18 cellular contexts compared by ENCODE assay signal in genomic region chr14:106395460-106396050, GRCh38.
DNase-seq lines count a peak whose midpoint lies in the region; ATAC-seq and TF ChIP-seq lines count a peak whose summit lies in the region.
"Had no signal": no experiment of that assay in that cellular context is flagged by ENCODE, and none has a peak within 500 bp of the region (broad histone marks: within the 10 kb centered on the region; RNA-seq: fewer than 3 reads in every experiment).

No MANE protein-coding gene starts in this region.

- H3K27ac ChIP-seq in mammary epithelial cell (ENCODE audit: insufficient read depth, low read depth, low read length) (no peak overlapping the region), upper lobe of left lung (no peak overlapping the region)
- H3K27ac ChIP-seq: brain microvascular endothelial cell, esophagus muscularis mucosa, gastroesophageal sphincter, prostate gland, tibial artery had no signal

- H3K27me3 ChIP-seq in mammary epithelial cell (ENCODE audit: insufficient read depth, low read length) (no peaks in the 10 kb centered on the region), Loucy (ENCODE audit: insufficient read depth, low read length, poor library complexity, severe bottlenecking) (no peaks in the 10 kb centered on the region), upper lobe of left lung (no peaks in the 10 kb centered on the region)
- H3K27me3 ChIP-seq: brain microvascular endothelial cell, tibial artery had no signal

- peak; percentile 4 for DNase-seq in MCF 10A (ENCODE audit: unreplicated experiment)
- DNase-seq in mammary epithelial cell, result no peak
- no peak for DNase-seq in activated naive CD8-positive, alpha-beta T cell treated with anti-CD3 and anti-CD28 coated beads for 36 hours
- no peak for DNase-seq in stimulated activated naive CD8-positive, alpha-beta T cell treated with anti-CD3 and anti-CD28 coated beads, Interleukin-15, Interleukin-2, amounts not matched to agents 100 U/mL and 50 U/mL, for 24 hours
- no peak for DNase-seq in upper lobe of left lung
- DNase-seq in KG1 (lab: John Stamatoyannopoulos, UW), result no peak
- DNase-seq in activated effector memory CD4-positive, alpha-beta T cell treated with anti-CD3 and anti-CD28 coated beads, Interleukin-2, amount 50 U/mL, for 16 hours, result no peak
- DNase-seq: brain microvascular endothelial cell, DMS53, islet precursor cell, NCI-H2171, NCI-H69, tibial artery had no signal

- in situ Hi-C loops in mammary epithelial cell (cut with MboI; ENCODE audit: low sequenced_read_pairs in 2 of 2), result no loop called here

- no peaks in the 10 kb centered on the region for H3K9me2 ChIP-seq in Loucy (replicated peaks; ENCODE audit: low read depth, low read length)

- H3K4me1 Mint-ChIP-seq in MCF 10A (ENCODE audit: insufficient read depth, unreplicated experiment), result no peaks in the 10 kb centered on the region
- H3K4me1 Mint-ChIP-seq in activated naive CD8-positive, alpha-beta T cell treated with anti-CD3 and anti-CD28 coated beads for 36 hours, result peaks cover 30% of the 10 kb centered on the region

- no peak for TF ChIP-seq CTCF in MCF 10A (IDR thresholded peaks at IDR 0.05; ENCODE audit: unreplicated experiment)
- TF ChIP-seq CTCF in mammary epithelial cell (conservative IDR thresholded peaks at IDR 0.05 in 1 of 2, IDR thresholded peaks at IDR 0.05 in 1 of 2; ENCODE audit: extremely low read depth in 1 of 2, insufficient read depth in 1 of 2, low read depth in 1 of 2, low read length in 2 of 2), result no peak
- no peak for TF ChIP-seq CTCF in Loucy (conservative IDR thresholded peaks at IDR 0.05; ENCODE audit: low read length)
- no peak for TF ChIP-seq CTCF in upper lobe of left lung (IDR thresholded peaks at IDR 0.05)

- H3K4me3 ChIP-seq in mammary epithelial cell (replicated peaks in 1 of 3; ENCODE audit: insufficient read depth in 1 of 3, low read depth in 2 of 3, low read length in 3 of 3) (no peak overlapping the region), Loucy (ENCODE audit: low read length, poor library complexity, severe bottlenecking) (peak overlapping the region; percentile 68), upper lobe of left lung (no peak overlapping the region)
- H3K4me3 ChIP-seq: esophagus muscularis mucosa, gastroesophageal sphincter, K562, prostate gland, tibial artery had no signal

- H3K4me3 Mint-ChIP-seq in MCF 10A (ENCODE audit: unreplicated experiment), result no peak overlapping the region
- H3K4me3 Mint-ChIP-seq in activated naive CD8-positive, alpha-beta T cell treated with anti-CD3 and anti-CD28 coated beads for 36 hours, result peak overlapping the region; percentile 45

- H4K20me1 ChIP-seq in mammary epithelial cell (ENCODE audit: insufficient read depth, low read length) (no peaks in the 10 kb centered on the region), Loucy (ENCODE audit: insufficient read depth, low read length, poor library complexity, severe bottlenecking) (peaks cover 9% of the 10 kb centered on the region)

- no TSS peak for BruUV-seq in MCF 10A (replicated peaks; lab: Mats Ljungman, UMichigan)
- no TSS peak for BruUV-seq in mammary epithelial cell (replicated peaks; lab: Mats Ljungman, UMichigan)

- peaks cover 22% of the 10 kb centered on the region for H3K27me3 Mint-ChIP-seq in MCF 10A (ENCODE audit: insufficient read depth, unreplicated experiment)
- H3K27me3 Mint-ChIP-seq in activated naive CD8-positive, alpha-beta T cell treated with anti-CD3 and anti-CD28 coated beads for 36 hours, result peaks cover 16% of the 10 kb centered on the region

- no peaks in the 10 kb centered on the region for H3K9me3 Mint-ChIP-seq in MCF 10A (ENCODE audit: unreplicated experiment)
- H3K9me3 Mint-ChIP-seq in activated naive CD8-positive, alpha-beta T cell treated with anti-CD3 and anti-CD28 coated beads for 36 hours, result no peaks in the 10 kb centered on the region

- intact Hi-C loops in MCF 10A (cut with micrococcal nuclease) (no loop called here), mammary epithelial cell (cut with micrococcal nuclease) (no loop called here)

- H3K4me1 ChIP-seq in mammary epithelial cell (ENCODE audit: insufficient read depth, low read length), result no peaks in the 10 kb centered on the region
- peaks cover 64% of the 10 kb centered on the region for H3K4me1 ChIP-seq in Loucy (ENCODE audit: insufficient read depth, low read length, poor library complexity, severe bottlenecking)
- H3K4me1 ChIP-seq in upper lobe of left lung, result no peaks in the 10 kb centered on the region
- H3K4me1 ChIP-seq: esophagus muscularis mucosa, gastroesophageal sphincter, prostate gland, tibial artery had no signal

- H3F3A ChIP-seq in Loucy (ENCODE audit: low read depth), result no peaks in the 10 kb centered on the region; the same call in 1 of the 2 replicates

- H3K9me3 ChIP-seq in mammary epithelial cell (replicated peaks; ENCODE audit: insufficient read depth, low read length) (peaks cover 14% of the 10 kb centered on the region), Loucy (ENCODE audit: insufficient read depth, low read depth, low read length) (no peaks in the 10 kb centered on the region), upper lobe of left lung (no peaks in the 10 kb centered on the region)
- H3K9me3 ChIP-seq: esophagus muscularis mucosa, gastroesophageal sphincter, prostate gland, tibial artery had no signal

- peak; percentile 36 for ATAC-seq in stimulated activated naive CD8-positive, alpha-beta T cell treated with anti-CD3 and anti-CD28 coated beads, Interleukin-15, Interleukin-2, amounts not matched to agents 100 U/mL and 50 U/mL, for 24 hours
- ATAC-seq in upper lobe of left lung (ENCODE audit: low FRiP score in 2 of 2), result no peak
- ATAC-seq: gastroesophageal sphincter, K562 had no signal

- TF ChIP-seq POLR2A in upper lobe of left lung (IDR thresholded peaks at IDR 0.05), result no peak

- dilution Hi-C loops in mammary epithelial cell (cut with HindIII; ENCODE audit: low sequenced_read_pairs), result no loop called here

- no peak overlapping the region for H3K9ac ChIP-seq in mammary epithelial cell (ENCODE audit: insufficient read depth, low read length)
- peak overlapping the region; percentile 88 for H3K9ac ChIP-seq in Loucy (ENCODE audit: low read depth, low read length, poor library complexity, severe bottlenecking)

- 57% methylated on average over 5 of the region's 5 CpGs for WGBS in mammary epithelial cell (ENCODE audit: low coverage, missing lambda C conversion rate)
- 49 to 60% methylated on average over 5 of the region's 5 CpGs for WGBS in upper lobe of left lung, 2 donors

- H3K27ac Mint-ChIP-seq in MCF 10A (ENCODE audit: low read depth, unreplicated experiment), result no peak overlapping the region
- peak overlapping the region; percentile 75 for H3K27ac Mint-ChIP-seq in activated naive CD8-positive, alpha-beta T cell treated with anti-CD3 and anti-CD28 coated beads for 36 hours

- H3K36me3 Mint-ChIP-seq in MCF 10A (ENCODE audit: insufficient read depth, unreplicated experiment), result no peaks in the 10 kb centered on the region
- no peaks in the 10 kb centered on the region for H3K36me3 Mint-ChIP-seq in activated naive CD8-positive, alpha-beta T cell treated with anti-CD3 and anti-CD28 coated beads for 36 hours

- CTCF ChIA-PET in MCF 10A (lab: Yijun Ruan, JAX), result interaction anchor here (0.6 to 1.2 kb wide), 4 partner anchors 14 to 23 kb away, joined by 3 to 4 read pairs (median 4); no protein-coding TSS in a partner anchor
- CTCF ChIA-PET in mammary epithelial cell (lab: Charles Lee; ENCODE audit: low non-redundant PET), result no interaction called here

- no peak for TF ChIP-seq EP300 in upper lobe of left lung (IDR thresholded peaks at IDR 0.05)

- no peak overlapping the region for H3K4me2 ChIP-seq in mammary epithelial cell (ENCODE audit: insufficient read depth, low read depth, low read length)
- peak overlapping the region; percentile 88 for H3K4me2 ChIP-seq in Loucy (ENCODE audit: low read depth, low read length, poor library complexity, severe bottlenecking)

- POLR2A ChIA-PET in MCF 10A (lab: Yijun Ruan, JAX), result no interaction called here

- H3K79me2 ChIP-seq in mammary epithelial cell (ENCODE audit: insufficient read depth, low read length), result no peaks in the 10 kb centered on the region
- peaks cover 72% of the 10 kb centered on the region for H3K79me2 ChIP-seq in Loucy (ENCODE audit: insufficient read depth, low read length)

- H2AFZ ChIP-seq in mammary epithelial cell (ENCODE audit: low read depth, low read length), result no peak overlapping the region
- H2AFZ ChIP-seq in Loucy (ENCODE audit: low read length), result no peak overlapping the region

- no peaks in the 10 kb centered on the region for H3K36me3 ChIP-seq in mammary epithelial cell (ENCODE audit: insufficient read depth, low read length)
- no peaks in the 10 kb centered on the region for H3K36me3 ChIP-seq in Loucy (ENCODE audit: insufficient read depth, low read length)
- H3K36me3 ChIP-seq in upper lobe of left lung, result no peaks in the 10 kb centered on the region
- H3K36me3 ChIP-seq: brain microvascular endothelial cell, esophagus muscularis mucosa, gastroesophageal sphincter, prostate gland, tibial artery had no signal
